In genomic region chr6:106973018-106973840, GRCh38 we compare ENCODE assay signal across 8 cellular contexts. TPM values are rescaled to one million over a fixed set of nuclear protein-coding genes. Genes with fewer than 3 reads are reported as not detected.
DNase-seq lines count a peak whose midpoint lies in the region; ATAC-seq and TF ChIP-seq lines count a peak whose summit lies in the region.

No MANE protein-coding gene starts in this region.

- peaks cover 18% of the 10 kb centered on the region for H3K27me3 ChIP-seq in CD8-positive, alpha-beta memory T cell (ENCODE audit: insufficient read depth, low read length, poor library complexity, severe bottlenecking)
- H3K27me3 ChIP-seq in gastroesophageal sphincter, result peaks cover 88% of the 10 kb centered on the region

- TF ChIP-seq POLR2A in gastroesophageal sphincter (IDR thresholded peaks at IDR 0.05), result no peak

- no peak for DNase-seq in CD8-positive, alpha-beta memory T cell
- DNase-seq in NCI-H146 (lab: John Stamatoyannopoulos, UW) (peak; percentile 72), myocyte (ENCODE audit: low read depth) (peak; percentile 47), RKO (ENCODE audit: low spot score) (no peak)
- DNase-seq in central memory CD8-positive, alpha-beta T cell (ENCODE audit: low spot score in 2 of 2), result no peak

- peaks cover 8% of the 10 kb centered on the region for H3K4me1 ChIP-seq in CD8-positive, alpha-beta memory T cell (ENCODE audit: insufficient read depth, low read length)
- H3K4me1 ChIP-seq in gastroesophageal sphincter, result peaks cover 0 to 28% (median 15%) of the 10 kb centered on the region in 3 donors

- H3K4me1 Mint-ChIP-seq in CD8-positive, alpha-beta memory T cell, result peaks cover 6 to 24% (median 11%) of the 10 kb centered on the region in 3 donors
- peaks cover 11% of the 10 kb centered on the region for H3K4me1 Mint-ChIP-seq in central memory CD8-positive, alpha-beta T cell

- no peaks in the 10 kb centered on the region for H3K36me3 ChIP-seq in CD8-positive, alpha-beta memory T cell (ENCODE audit: insufficient read depth, low read length)
- no peaks in the 10 kb centered on the region for H3K36me3 ChIP-seq in gastroesophageal sphincter

- no peaks in the 10 kb centered on the region for H3K36me3 Mint-ChIP-seq in CD8-positive, alpha-beta memory T cell
- peaks cover 2% of the 10 kb centered on the region for H3K36me3 Mint-ChIP-seq in central memory CD8-positive, alpha-beta T cell (ENCODE audit: insufficient read depth)

- POLR2A ChIA-PET in CD8-positive, alpha-beta memory T cell (lab: Charles Lee), result no interaction called here

- no peak overlapping the region for H3K27ac ChIP-seq in CD8-positive, alpha-beta memory T cell (ENCODE audit: low read depth, low read length)
- no peak overlapping the region for H3K27ac ChIP-seq in gastroesophageal sphincter

- H3K27me3 Mint-ChIP-seq in CD8-positive, alpha-beta memory T cell, result peaks cover 57 to 69% of the 10 kb centered on the region in 2 donors
- H3K27me3 Mint-ChIP-seq in central memory CD8-positive, alpha-beta T cell, result peaks cover 59% of the 10 kb centered on the region

- no peaks in the 10 kb centered on the region for H3K9me3 ChIP-seq in CD8-positive, alpha-beta memory T cell (ENCODE audit: low read length)
- H3K9me3 ChIP-seq in gastroesophageal sphincter, result no peaks in the 10 kb centered on the region

- H3K27ac Mint-ChIP-seq in CD8-positive, alpha-beta memory T cell, result no peak overlapping the region
- H3K27ac Mint-ChIP-seq in central memory CD8-positive, alpha-beta T cell (ENCODE audit: low read depth), result no peak overlapping the region

- no peak for TF ChIP-seq CTCF in gastroesophageal sphincter (IDR thresholded peaks at IDR 0.05)

- CTCF ChIA-PET in CD8-positive, alpha-beta memory T cell (lab: Charles Lee), result no interaction called here

- no peak for ATAC-seq in central memory CD8-positive, alpha-beta T cell (replicated peaks; ENCODE audit: extremely low read depth, poor library complexity, severe bottlenecking)
- no peak for ATAC-seq in gastroesophageal sphincter
- ATAC-seq in GM18520 (IDR thresholded peaks at IDR 0.05; ENCODE audit: unreplicated experiment), result no peak
- no peak for ATAC-seq in GM18868 (IDR thresholded peaks at IDR 0.05; ENCODE audit: unreplicated experiment)

- no peak overlapping the region for H3K4me3 ChIP-seq in CD8-positive, alpha-beta memory T cell (ENCODE audit: low read length)
- peak overlapping the region in 1 of 2 donors; percentile 58 for H3K4me3 ChIP-seq in gastroesophageal sphincter

- TF ChIP-seq EP300 in gastroesophageal sphincter (IDR thresholded peaks at IDR 0.05), result no peak

- peak overlapping the region in 6 of 7 donors; percentile 24 to 78 (median 66) for H3K4me3 Mint-ChIP-seq in CD8-positive, alpha-beta memory T cell
- H3K4me3 Mint-ChIP-seq in central memory CD8-positive, alpha-beta T cell, result peak overlapping the region; percentile 64

- H3K9me3 Mint-ChIP-seq in CD8-positive, alpha-beta memory T cell, result no peaks in the 10 kb centered on the region
- H3K9me3 Mint-ChIP-seq in central memory CD8-positive, alpha-beta T cell, result no peaks in the 10 kb centered on the region

- WGBS in gastroesophageal sphincter (ENCODE audit: low coverage in 1 of 2), 2 donors, result 5 to 22% methylated on average over 2 to 13 of the region's 50 CpGs

RNA-seq across cellular contexts. Expression of gene CD24, which starts 1.3 kb away (rescaled TPM):
- total RNA-seq in CD8-positive, alpha-beta memory T cell, result not detected
- not detected for polyA plus RNA-seq in CD8-positive, alpha-beta memory T cell
- total RNA-seq in myocyte (337 and 1,204 TPM in 2 replicates), gastroesophageal sphincter (100 to 1,000 TPM in 1 of 4 donors, 1 to 10 TPM in 3; 3.1 to 116 (median 5.3) TPM)
- polyA plus RNA-seq in myocyte (2012), result 129 TPM

RNA-seq across cellular contexts. Expression of gene MTRES1, which starts 54.8 kb away (rescaled TPM):
- total RNA-seq in CD8-positive, alpha-beta memory T cell, result 10 to 100 TPM; 17.5 to 21.4 TPM
- polyA plus RNA-seq in CD8-positive, alpha-beta memory T cell, result 19.2 TPM
- total RNA-seq in myocyte (23.8 and 28.1 TPM in 2 replicates), gastroesophageal sphincter (10 to 100 TPM in 3 of 4 donors, 1 to 10 TPM in 1; 7.7 to 28.0 (median 15.3) TPM)
- 18.3 TPM for polyA plus RNA-seq in myocyte (2012)

Comparison
In these comparisons a context has a peak if more than half of its experiments do, and no peak if none do; other contexts are left out.
1. DNase-seq: peak in NCI-H146 (single experiment) and myocyte (single experiment); none in CD8-positive, alpha-beta memory T cell (0 of 5), central memory CD8-positive, alpha-beta T cell (0 of 2) and RKO (single experiment).